13 cellular contexts compared by ENCODE assay signal in genomic region chr4:159137176-159137575, GRCh38. TPM values are rescaled to one million over a fixed set of nuclear protein-coding genes. Genes with fewer than 3 reads are reported as not detected.
DNase-seq lines count a peak whose midpoint lies in the region; ATAC-seq, FAIRE-seq and TF ChIP-seq lines count a peak whose summit lies in the region.
"Had no signal": no experiment of that assay in that cellular context is flagged by ENCODE, and none has a peak within 500 bp of the region (broad histone marks: within the 10 kb centered on the region; RNA-seq: fewer than 3 reads in every experiment).

No MANE protein-coding gene starts in this region.

- peaks cover 26% of the 10 kb centered on the region for H3K4me1 Mint-ChIP-seq in stimulated activated effector memory CD8-positive, alpha-beta T cell treated with anti-CD3 and anti-CD28 coated beads, Interleukin-12 subunit alpha, Interleukin-12 subunit beta, amount 100 ng/mL, for 72 hours
- H3K4me1 Mint-ChIP-seq: activated CD4-positive, alpha-beta T cell treated with anti-CD3 and anti-CD28 coated beads, Interleukin-2, amount 10 ng/mL, durations not matched to agents 7 days and 5 days had no signal

- FAIRE-seq in bronchial epithelial cell (lab: Jason Lieb, UNC) = no peak

- H3K27me3 ChIP-seq in bronchial epithelial cell (ENCODE audit: control insufficient read depth, insufficient read depth, low read length) (no peaks in the 10 kb centered on the region), right lobe of liver (no peaks in the 10 kb centered on the region)

- H3K36me3 ChIP-seq in bronchial epithelial cell (ENCODE audit: control insufficient read depth, insufficient read depth, low read length) (no peaks in the 10 kb centered on the region), right lobe of liver (no peaks in the 10 kb centered on the region)
- H3K36me3 ChIP-seq: thoracic aorta had no signal

- peaks cover 6% of the 10 kb centered on the region for H3K36me3 Mint-ChIP-seq in stimulated activated effector memory CD8-positive, alpha-beta T cell treated with anti-CD3 and anti-CD28 coated beads, Interleukin-12 subunit alpha, Interleukin-12 subunit beta, amount 100 ng/mL, for 72 hours

- no peak overlapping the region for H3K27ac Mint-ChIP-seq in stimulated activated effector memory CD8-positive, alpha-beta T cell treated with anti-CD3 and anti-CD28 coated beads, Interleukin-12 subunit alpha, Interleukin-12 subunit beta, amount 100 ng/mL, for 72 hours
- H3K27ac Mint-ChIP-seq: activated CD4-positive, alpha-beta T cell treated with anti-CD3 and anti-CD28 coated beads, Interleukin-2, amount 10 ng/mL, durations not matched to agents 7 days and 5 days had no signal

- H3K27ac ChIP-seq in right lobe of liver = no peak overlapping the region
- H3K27ac ChIP-seq: thoracic aorta had no signal

- TF ChIP-seq CTCF in bronchial epithelial cell (IDR thresholded peaks at IDR 0.05; ENCODE audit: insufficient read depth, low read length, severe bottlenecking) (no peak), right lobe of liver (IDR thresholded peaks at IDR 0.05) (no peak)

- DNase-seq in DMS53 treated with DMSO at 0.1 percent for 48 hours (lab: John Stamatoyannopoulos, UW; ENCODE audit: unreplicated experiment) = peak; percentile 73
- DNase-seq in NCI-H2029 (lab: John Stamatoyannopoulos, UW) = peak; percentile 83
- DNase-seq in bronchial epithelial cell (ENCODE audit: low read depth) = peak; percentile 29
- no peak for DNase-seq in right lobe of liver
- no peak for DNase-seq in activated naive CD4-positive, alpha-beta T cell treated with anti-CD3 and anti-CD28 coated beads, Interleukin-2, amount 50 U/mL, for 16 hours
- no peak for DNase-seq in stimulated activated effector memory CD8-positive, alpha-beta T cell treated with anti-CD3 and anti-CD28 coated beads, Interleukin-12 subunit alpha, Interleukin-12 subunit beta, amount 100 ng/mL, for 72 hours (ENCODE audit: low spot score in 2 of 2)
- DNase-seq: activated CD4-positive, alpha-beta T cell treated with anti-CD3 and anti-CD28 coated beads, Interleukin-2, amount 10 ng/mL, durations not matched to agents 7 days and 5 days; midbrain; NCI-H82; T1000 had no signal

- no peak overlapping the region for H3K4me3 Mint-ChIP-seq in stimulated activated effector memory CD8-positive, alpha-beta T cell treated with anti-CD3 and anti-CD28 coated beads, Interleukin-12 subunit alpha, Interleukin-12 subunit beta, amount 100 ng/mL, for 72 hours
- H3K4me3 Mint-ChIP-seq: activated CD4-positive, alpha-beta T cell treated with anti-CD3 and anti-CD28 coated beads, Interleukin-2, amount 10 ng/mL, durations not matched to agents 7 days and 5 days had no signal

- no peak for TF ChIP-seq POLR2A in right lobe of liver (IDR thresholded peaks at IDR 0.05)

- ATAC-seq in right lobe of liver (peak; percentile 18 to 51 (median 36)), HG03175 (IDR thresholded peaks at IDR 0.05; ENCODE audit: unreplicated experiment) (no peak), HG03460 (IDR thresholded peaks at IDR 0.05; ENCODE audit: unreplicated experiment) (no peak)
- no peak for ATAC-seq in stimulated activated effector memory CD8-positive, alpha-beta T cell treated with anti-CD3 and anti-CD28 coated beads, Interleukin-12 subunit alpha, Interleukin-12 subunit beta, amount 100 ng/mL, for 72 hours

- no peaks in the 10 kb centered on the region for H3K9me3 Mint-ChIP-seq in stimulated activated effector memory CD8-positive, alpha-beta T cell treated with anti-CD3 and anti-CD28 coated beads, Interleukin-12 subunit alpha, Interleukin-12 subunit beta, amount 100 ng/mL, for 72 hours
- H3K9me3 Mint-ChIP-seq: activated CD4-positive, alpha-beta T cell treated with anti-CD3 and anti-CD28 coated beads, Interleukin-2, amount 10 ng/mL, durations not matched to agents 7 days and 5 days had no signal

- no peaks in the 10 kb centered on the region for H3K9me3 ChIP-seq in right lobe of liver
- H3K9me3 ChIP-seq: thoracic aorta had no signal

- H3K4me3 ChIP-seq in bronchial epithelial cell (ENCODE audit: low read depth, low read length) (no peak overlapping the region), right lobe of liver (no peak overlapping the region)
- H3K4me3 ChIP-seq: thoracic aorta had no signal

- H3K4me1 ChIP-seq in right lobe of liver = peaks cover 0 to 11% (median 5%) of the 10 kb centered on the region in 4 donors

- intact Hi-C loops in right lobe of liver (cut with DNase I) = no loop called here

RNA-seq across cellular contexts. Expression of gene RAPGEF2, which starts 34.3 kb away (rescaled TPM):
- total RNA-seq in bronchial epithelial cell (34.4 and 37.6 TPM in 2 replicates), right lobe of liver (10 to 100 TPM; 22.1 to 32.1 (median 27.2) TPM)

Comparison
In these comparisons a context has a peak if more than half of its experiments do, and no peak if none do; other contexts are left out.
1. DNase-seq: peak in DMS53 treated with DMSO at 0.1 percent for 48 hours (single experiment), NCI-H2029 (single experiment) and bronchial epithelial cell (single experiment); none in right lobe of liver (0 of 3), activated naive CD4-positive, alpha-beta T cell treated with anti-CD3 and anti-CD28 coated beads, Interleukin-2, amount 50 U/mL, for 16 hours (single experiment) and stimulated activated effector memory CD8-positive, alpha-beta T cell treated with anti-CD3 and anti-CD28 coated beads, Interleukin-12 subunit alpha, Interleukin-12 subunit beta, amount 100 ng/mL, for 72 hours (0 of 2).
2. ATAC-seq: peak in right lobe of liver (4 of 4); none in HG03175 (single experiment), stimulated activated effector memory CD8-positive, alpha-beta T cell treated with anti-CD3 and anti-CD28 coated beads, Interleukin-12 subunit alpha, Interleukin-12 subunit beta, amount 100 ng/mL, for 72 hours (single experiment) and HG03460 (single experiment).